In the genomic region with DNA sequence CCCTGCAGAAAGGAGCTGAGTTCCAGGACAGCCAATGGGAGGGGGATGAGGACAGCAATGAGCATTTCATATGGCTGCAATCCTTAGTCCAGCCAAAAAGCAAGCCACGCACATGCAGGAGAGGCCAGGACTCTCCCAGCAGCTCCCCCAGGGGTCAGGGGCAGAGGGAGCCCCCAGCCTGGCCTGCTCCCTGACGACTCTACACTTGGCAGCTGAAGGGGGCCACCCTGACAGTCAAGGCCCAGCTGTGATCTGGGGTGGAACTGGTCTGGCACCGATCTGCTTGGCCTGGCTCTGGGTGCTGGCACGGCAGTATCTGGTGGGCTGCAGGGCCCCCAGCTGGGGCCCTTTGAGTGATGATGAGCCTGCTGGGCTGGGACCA, we compare ENCODE assay signal across 29 cellular contexts.
DNase-seq lines count a peak whose midpoint lies in the region; ATAC-seq and TF ChIP-seq lines count a peak whose summit lies in the region.
"Had no signal": no experiment of that assay in that cellular context is flagged by ENCODE, and none has a peak within 500 bp of the region (broad histone marks: within the 10 kb centered on the region; RNA-seq: fewer than 3 reads in every experiment).

No MANE protein-coding gene starts in this region.

- H3K27ac Mint-ChIP-seq in endodermal cell: no peak overlapping the region
- H3K27ac Mint-ChIP-seq: activated naive CD4-positive, alpha-beta T cell treated with anti-CD3 and anti-CD28 coated beads, Interleukin-2, amount 50 U/mL, for 24 hours; activated T-helper 1 cell treated with anti-CD3 and anti-CD28 coated beads, Interleukin-12 subunit alpha, Interleukin-12 subunit beta, Interleukin-2, Interleukin-4 antibody, amounts not matched to agents 30 ng/mL and 10 ng/mL and 1 ng/mL, durations not matched to agents 14 hours and 24 hours and 36 hours; immature natural killer cell; naive thymus-derived CD8-positive, alpha-beta T cell; stimulated activated naive B cell treated with anti-CD40 and anti-IgM and Interleukin-4, amounts not matched to agents 10 μg/mL and 1 μg/mL and 100 μg/mL, for 72 hours; T-helper 1 cell treated with Interleukin-12 subunit alpha and Interleukin-12 subunit beta and Interleukin-4 antibody, amounts not matched to agents 30 μg/mL and 1 μg/mL, for 36 hours had no signal

- TF ChIP-seq POLR2A in Peyer's patch (IDR thresholded peaks at IDR 0.05): no peak

- H3K4me3 ChIP-seq in Peyer's patch (no peak overlapping the region), adipocyte (ENCODE audit: low read length) (no peak overlapping the region), lower lobe of right lung (no peak overlapping the region), endodermal cell (ENCODE audit: low read length) (no peak overlapping the region)
- H3K4me3 ChIP-seq: BLaER1 treated with 17β-estradiol and CSF1 and Interleukin-3, amounts not matched to agents 10 nM and 100 nM; MG63; upper lobe of left lung had no signal

- H3K9me3 ChIP-seq in Peyer's patch (no peaks in the 10 kb centered on the region), adipocyte (ENCODE audit: control insufficient read depth, low read length) (no peaks in the 10 kb centered on the region), lower lobe of right lung (peaks cover 6% of the 10 kb centered on the region), endodermal cell (ENCODE audit: control insufficient read depth, low read length) (peaks cover 20% of the 10 kb centered on the region)
- H3K9me3 ChIP-seq: MG63, SK-N-SH had no signal

- H3K9ac ChIP-seq in adipocyte (ENCODE audit: low read length): peak overlapping the region; percentile 17
- H3K9ac ChIP-seq in endodermal cell (ENCODE audit: extremely low read depth, low read length, poor library complexity, severe bottlenecking): no peak overlapping the region
- H3K9ac ChIP-seq: BLaER1 treated with 17β-estradiol and CSF1 and Interleukin-3, amounts not matched to agents 10 nM and 100 nM; KMS-11; parathyroid adenoma; SK-N-SH had no signal

- H3K36me3 Mint-ChIP-seq in endodermal cell (ENCODE audit: low read depth): peaks cover 12% of the 10 kb centered on the region
- H3K36me3 Mint-ChIP-seq: immature natural killer cell had no signal

- intact Hi-C loops in lower lobe of right lung (cut with DNase I) (no loop called here), posterior vena cava (cut with DNase I) (no loop called here)

- H3K4me1 Mint-ChIP-seq in endodermal cell: peaks cover 13% of the 10 kb centered on the region
- H3K4me1 Mint-ChIP-seq: activated naive CD4-positive, alpha-beta T cell treated with anti-CD3 and anti-CD28 coated beads, Interleukin-2, amount 50 U/mL, for 24 hours; immature natural killer cell; stimulated activated naive B cell treated with anti-CD40 and anti-IgM and Interleukin-4, amounts not matched to agents 10 μg/mL and 1 μg/mL and 100 μg/mL, for 72 hours had no signal

- ATAC-seq in lower lobe of right lung: no peak
- ATAC-seq: naive thymus-derived CD8-positive, alpha-beta T cell; stimulated activated naive B cell treated with anti-CD40 and anti-IgM and Interleukin-4, amounts not matched to agents 10 μg/mL and 1 μg/mL and 100 μg/mL, for 72 hours had no signal

- WGBS in endodermal cell (ENCODE audit: insufficient coverage in 1 of 2, insufficient read length in 1 of 2), 2 experiments: 63 to 90% methylated on average over 2 to 4 of the region's 4 CpGs

- no peak for TF ChIP-seq CTCF in Peyer's patch (IDR thresholded peaks at IDR 0.05)
- TF ChIP-seq CTCF in lower lobe of right lung (IDR thresholded peaks at IDR 0.05): no peak
- TF ChIP-seq CTCF in endodermal cell (conservative IDR thresholded peaks at IDR 0.05): no peak

- DNase-seq in Peyer's patch: peak in 2 of 3 donors; percentile 28 to 35
- no peak for DNase-seq in adipocyte (ENCODE audit: low read depth)
- DNase-seq in lower lobe of right lung: peak; percentile 20
- DNase-seq in posterior vena cava (ENCODE audit: low spot score): peak; percentile 68
- no peak for DNase-seq in stimulated activated CD4-positive, alpha-beta T cell treated with anti-CD3 and anti-CD28 coated beads, Interleukin-12 subunit alpha, Interleukin-12 subunit beta, amount 100 ng/mL, for 4 hours
- DNase-seq in mucosa of gallbladder (ENCODE audit: low spot score): no peak
- no peak for DNase-seq in Ammon's horn (ENCODE audit: low spot score)
- no peak for DNase-seq in endodermal cell
- DNase-seq: activated CD4-positive, alpha-beta T cell treated with anti-CD3 and anti-CD28 coated beads, Interleukin-2, amount 50 U/mL, for 4 hours; amygdala; DMS153; effector CD8-positive, alpha-beta T cell; immature natural killer cell; MG63; NCI-H1105 treated with DMSO at 0.1 percent for 48 hours; NCI-H2029; NCI-H524 treated with DMSO at 0.1 percent for 48 hours; OCI-M1; stimulated activated naive B cell treated with anti-CD40 and anti-IgM and Interleukin-4, amounts not matched to agents 10 μg/mL and 1 μg/mL and 100 μg/mL, for 72 hours had no signal

- H3K27ac ChIP-seq in Peyer's patch: no peak overlapping the region
- no peak overlapping the region for H3K27ac ChIP-seq in lower lobe of right lung
- H3K27ac ChIP-seq in endodermal cell (ENCODE audit: low read depth, low read length): no peak overlapping the region
- H3K27ac ChIP-seq: BLaER1 treated with 17β-estradiol and CSF1 and Interleukin-3, amounts not matched to agents 10 nM and 100 nM; HL-60; KMS-11; parathyroid adenoma; upper lobe of left lung had no signal

- H3K27me3 ChIP-seq in Peyer's patch (no peaks in the 10 kb centered on the region), adipocyte (replicated peaks; ENCODE audit: control insufficient read depth, insufficient read depth, low read length) (no peaks in the 10 kb centered on the region), lower lobe of right lung (ENCODE audit: low read depth) (no peaks in the 10 kb centered on the region), endodermal cell (ENCODE audit: control insufficient read depth, insufficient read depth, low read length, poor library complexity, severe bottlenecking) (no peaks in the 10 kb centered on the region)
- H3K27me3 ChIP-seq: BLaER1 treated with 17β-estradiol and CSF1 and Interleukin-3, amounts not matched to agents 10 nM and 100 nM; MG63; upper lobe of left lung had no signal

- no peak overlapping the region for H3K4me3 Mint-ChIP-seq in endodermal cell
- H3K4me3 Mint-ChIP-seq: activated naive CD4-positive, alpha-beta T cell treated with anti-CD3 and anti-CD28 coated beads, Interleukin-2, amount 50 U/mL, for 24 hours; activated T-helper 1 cell treated with anti-CD3 and anti-CD28 coated beads, Interleukin-12 subunit alpha, Interleukin-12 subunit beta, Interleukin-2, Interleukin-4 antibody, amounts not matched to agents 30 ng/mL and 10 ng/mL and 1 ng/mL, durations not matched to agents 14 hours and 24 hours and 36 hours; immature natural killer cell; naive thymus-derived CD8-positive, alpha-beta T cell; stimulated activated naive B cell treated with anti-CD40 and anti-IgM and Interleukin-4, amounts not matched to agents 10 μg/mL and 1 μg/mL and 100 μg/mL, for 72 hours; T-helper 1 cell treated with Interleukin-12 subunit alpha and Interleukin-12 subunit beta and Interleukin-4 antibody, amounts not matched to agents 30 μg/mL and 1 μg/mL, for 36 hours had no signal

- peaks cover 29% of the 10 kb centered on the region for H3K9me3 Mint-ChIP-seq in endodermal cell
- H3K9me3 Mint-ChIP-seq: activated naive CD4-positive, alpha-beta T cell treated with anti-CD3 and anti-CD28 coated beads, Interleukin-2, amount 50 U/mL, for 24 hours had no signal

- H3K27me3 Mint-ChIP-seq in endodermal cell (ENCODE audit: insufficient read depth): no peaks in the 10 kb centered on the region
- H3K27me3 Mint-ChIP-seq: activated naive CD4-positive, alpha-beta T cell treated with anti-CD3 and anti-CD28 coated beads, Interleukin-2, amount 50 U/mL, for 24 hours; stimulated activated naive B cell treated with anti-CD40 and anti-IgM and Interleukin-4, amounts not matched to agents 10 μg/mL and 1 μg/mL and 100 μg/mL, for 72 hours had no signal

- no peaks in the 10 kb centered on the region for H3K36me3 ChIP-seq in Peyer's patch
- peaks cover 31% of the 10 kb centered on the region for H3K36me3 ChIP-seq in adipocyte (ENCODE audit: control insufficient read depth, insufficient read depth, low read length, severe bottlenecking)
- H3K36me3 ChIP-seq in lower lobe of right lung: no peaks in the 10 kb centered on the region
- H3K36me3 ChIP-seq in endodermal cell (ENCODE audit: control insufficient read depth, insufficient read depth, low read length): no peaks in the 10 kb centered on the region
- H3K36me3 ChIP-seq: BLaER1 treated with 17β-estradiol and CSF1 and Interleukin-3, amounts not matched to agents 10 nM and 100 nM; upper lobe of left lung had no signal

- H3K4me1 ChIP-seq in Peyer's patch: no peaks in the 10 kb centered on the region
- H3K4me1 ChIP-seq in adipocyte (ENCODE audit: control insufficient read depth, insufficient read depth, low read length): peaks cover 14% of the 10 kb centered on the region
- no peaks in the 10 kb centered on the region for H3K4me1 ChIP-seq in lower lobe of right lung
- no peaks in the 10 kb centered on the region for H3K4me1 ChIP-seq in endodermal cell (ENCODE audit: control insufficient read depth, insufficient read depth, low read length)
- H3K4me1 ChIP-seq: parathyroid adenoma, upper lobe of left lung had no signal

Comparison
In these comparisons a context has a peak if more than half of its experiments do, and no peak if none do; other contexts are left out.
1. DNase-seq: peak in Peyer's patch (2 of 3), lower lobe of right lung (single experiment) and posterior vena cava (single experiment); none in adipocyte (single experiment), stimulated activated CD4-positive, alpha-beta T cell treated with anti-CD3 and anti-CD28 coated beads, Interleukin-12 subunit alpha, Interleukin-12 subunit beta, amount 100 ng/mL, for 4 hours (single experiment), mucosa of gallbladder (single experiment), Ammon's horn (single experiment) and endodermal cell (single experiment).